ENCODE assay signal across 26 cellular contexts in genomic region chr18:36265035-36265434, GRCh38.
DNase-seq lines count a peak whose midpoint lies in the region; ATAC-seq and TF ChIP-seq lines count a peak whose summit lies in the region.
"Had no signal": no experiment of that assay in that cellular context is flagged by ENCODE, and none has a peak within 500 bp of the region (broad histone marks: within the 10 kb centered on the region; RNA-seq: fewer than 3 reads in every experiment).

No MANE protein-coding gene starts in this region.

- H3K36me3 ChIP-seq in adipocyte (ENCODE audit: control insufficient read depth, insufficient read depth, low read length, severe bottlenecking) = peaks cover 30% of the 10 kb centered on the region
- H3K36me3 ChIP-seq: BE2C, colonic mucosa, ovary, SJSA1 had no signal

- no peak overlapping the region for H3K4me3 ChIP-seq in adipocyte (ENCODE audit: low read length)
- H3K4me3 ChIP-seq in fibroblast of pulmonary artery (replicated peaks; ENCODE audit: low read depth, low read length) = no peak overlapping the region
- H3K4me3 ChIP-seq in retinal pigment epithelial cell (ENCODE audit: low read length) = no peak overlapping the region
- H3K4me3 ChIP-seq: body of pancreas, colonic mucosa, ovary, SJSA1 had no signal

- ATAC-seq in HG03378 (IDR thresholded peaks at IDR 0.05; ENCODE audit: unreplicated experiment) = no peak
- ATAC-seq: activated naive CD4-positive, alpha-beta T cell treated with anti-CD3 and anti-CD28 coated beads, Interleukin-2, amount 50 U/mL, for 72 hours; activated T-helper 17 cell treated with anti-CD3 and anti-CD28 coated beads, Interleukin-2, amount 50 U/mL, for 72 hours; body of pancreas; left colon; natural killer cell; Panc1; sciatic nerve had no signal

- H3K4me1 ChIP-seq in adipocyte (ENCODE audit: control insufficient read depth, insufficient read depth, low read length) = peaks cover 5% of the 10 kb centered on the region
- H3K4me1 ChIP-seq: BE2C, body of pancreas, colonic mucosa, SJSA1 had no signal

- in situ Hi-C loops in ACHN (cut with HindIII; ENCODE audit: low pct_ligation_motif_present, low pct_unique_long_range_greater_than_20kb, low sequenced_read_pairs) = no loop called here

- peak; percentile 2 for DNase-seq in NCI-H446 treated with DMSO at 0.1 percent for 48 hours (lab: John Stamatoyannopoulos, UW)
- no peak for DNase-seq in NCI-H446 (lab: John Stamatoyannopoulos, UW)
- DNase-seq in adipocyte (ENCODE audit: low read depth) = peak; percentile 12
- peak; percentile 69 for DNase-seq in fibroblast of pulmonary artery (ENCODE audit: low read depth)
- peak; percentile 10 for DNase-seq in retinal pigment epithelial cell (ENCODE audit: low read depth)
- DNase-seq in ACHN = no peak
- no peak for DNase-seq in NCI-H128 (lab: John Stamatoyannopoulos, UW; ENCODE audit: unreplicated experiment)
- DNase-seq: activated CD4-positive, alpha-beta T cell treated with anti-CD3 and anti-CD28 coated beads, Interleukin-2, amount 50 U/mL, for 1 hour; activated CD8-positive, alpha-beta memory T cell treated with anti-CD3 and anti-CD28 coated beads, Interleukin-2, amount 50 U/mL, for 4 hours; BE2C; body of pancreas; colonic mucosa; endodermal cell; head of caudate nucleus; left colon; midbrain; natural killer cell; NCI-H1694; ovary; stimulated activated CD8-positive, alpha-beta memory T cell treated with anti-CD3 and anti-CD28 coated beads, Interleukin-4, amount 100 ng/mL, for 48 hours had no signal

- TF ChIP-seq CTCF in fibroblast of pulmonary artery (IDR thresholded peaks at IDR 0.05; ENCODE audit: low read length, missing control alignments) (no peak), retinal pigment epithelial cell (conservative IDR thresholded peaks at IDR 0.05; ENCODE audit: low read depth, low read length) (no peak)

- H3K9me3 ChIP-seq in adipocyte (ENCODE audit: control insufficient read depth, low read length) = no peaks in the 10 kb centered on the region
- H3K9me3 ChIP-seq: BE2C, body of pancreas, colonic mucosa, ovary, SJSA1 had no signal

- H3K27me3 ChIP-seq in adipocyte (replicated peaks; ENCODE audit: control insufficient read depth, insufficient read depth, low read length) = no peaks in the 10 kb centered on the region
- H3K27me3 ChIP-seq: BE2C, body of pancreas, colonic mucosa, ovary, SJSA1 had no signal

- H3K9ac ChIP-seq in adipocyte (ENCODE audit: low read length) = no peak overlapping the region

Comparison
In these comparisons a context has a peak if more than half of its experiments do, and no peak if none do; other contexts are left out.
1. DNase-seq: peak in NCI-H446 treated with DMSO at 0.1 percent for 48 hours (single experiment), adipocyte (single experiment), fibroblast of pulmonary artery (single experiment) and retinal pigment epithelial cell (single experiment); none in NCI-H446 (0 of 2), ACHN (single experiment) and NCI-H128 (single experiment).